Comparison of ENCODE assay signal across 8 cellular contexts in genomic region chr1:119613769-119614358, GRCh38. TPM values are rescaled to one million over a fixed set of nuclear protein-coding genes. Genes with fewer than 3 reads are reported as not detected.
DNase-seq lines count a peak whose midpoint lies in the region; ATAC-seq and TF ChIP-seq lines count a peak whose summit lies in the region.

No MANE protein-coding gene starts in this region.

- H3K27me3 Mint-ChIP-seq in activated T-helper 17 cell treated with anti-CD3 and anti-CD28 coated beads, Interleukin-2, amount 50 U/mL, for 72 hours, result peaks cover 4% of the 10 kb centered on the region
- peaks cover 15% of the 10 kb centered on the region for H3K27me3 Mint-ChIP-seq in osteocyte (ENCODE audit: unreplicated experiment)

- no peak overlapping the region for H3K27ac Mint-ChIP-seq in activated T-helper 17 cell treated with anti-CD3 and anti-CD28 coated beads, Interleukin-2, amount 50 U/mL, for 72 hours
- H3K27ac Mint-ChIP-seq in osteocyte (ENCODE audit: unreplicated experiment), result no peak overlapping the region

- peak; percentile 71 for DNase-seq in GDM1 (lab: John Stamatoyannopoulos, UW)
- peak; percentile 87 to 94 for DNase-seq in Kasumi-1 (lab: John Stamatoyannopoulos, UW)
- DNase-seq in RPMI7951 (ENCODE audit: low read depth), result peak; percentile 77
- DNase-seq in foreskin melanocyte, result peak; percentile 79
- DNase-seq in osteocyte (ENCODE audit: extremely low spot score, unreplicated experiment), result peak; percentile 94
- DNase-seq in upper lobe of right lung, result peak; percentile 81

- peak; percentile 85 for TF ChIP-seq CTCF in osteocyte (IDR thresholded peaks at IDR 0.05)
- TF ChIP-seq CTCF in upper lobe of right lung (IDR thresholded peaks at IDR 0.05), result peak; percentile 74

- no peaks in the 10 kb centered on the region for H3K9me3 ChIP-seq in upper lobe of right lung

- H3K36me3 ChIP-seq in upper lobe of right lung, result no peaks in the 10 kb centered on the region

- no peak overlapping the region for H3K27ac ChIP-seq in upper lobe of right lung

- no peaks in the 10 kb centered on the region for H3K27me3 ChIP-seq in upper lobe of right lung

- no peaks in the 10 kb centered on the region for H3K4me1 Mint-ChIP-seq in activated T-helper 17 cell treated with anti-CD3 and anti-CD28 coated beads, Interleukin-2, amount 50 U/mL, for 72 hours
- peaks cover 11% of the 10 kb centered on the region for H3K4me1 Mint-ChIP-seq in osteocyte (ENCODE audit: unreplicated experiment)

- no peaks in the 10 kb centered on the region for H3K36me3 Mint-ChIP-seq in activated T-helper 17 cell treated with anti-CD3 and anti-CD28 coated beads, Interleukin-2, amount 50 U/mL, for 72 hours (ENCODE audit: low read depth)
- H3K36me3 Mint-ChIP-seq in osteocyte (ENCODE audit: unreplicated experiment), result peaks cover 6% of the 10 kb centered on the region

- H3K4me3 ChIP-seq in upper lobe of right lung, result no peak overlapping the region

- ATAC-seq in GM21825 (IDR thresholded peaks at IDR 0.05; ENCODE audit: unreplicated experiment) (peak; percentile 83), upper lobe of right lung (peak; percentile 93)
- ATAC-seq in activated T-helper 17 cell treated with anti-CD3 and anti-CD28 coated beads, Interleukin-2, amount 50 U/mL, for 72 hours (replicated peaks), result peak; percentile 68

- no peak overlapping the region for H3K4me3 Mint-ChIP-seq in activated T-helper 17 cell treated with anti-CD3 and anti-CD28 coated beads, Interleukin-2, amount 50 U/mL, for 72 hours
- no peak overlapping the region for H3K4me3 Mint-ChIP-seq in osteocyte (ENCODE audit: unreplicated experiment)

- intact Hi-C loops in upper lobe of right lung (cut with DNase I), result loop anchor here (5.0 kb wide), 1 partner anchor 48 kb away; no protein-coding TSS in a partner anchor

- no peaks in the 10 kb centered on the region for H3K9me3 Mint-ChIP-seq in activated T-helper 17 cell treated with anti-CD3 and anti-CD28 coated beads, Interleukin-2, amount 50 U/mL, for 72 hours
- no peaks in the 10 kb centered on the region for H3K9me3 Mint-ChIP-seq in osteocyte (ENCODE audit: unreplicated experiment)

- no peaks in the 10 kb centered on the region for H3K4me1 ChIP-seq in upper lobe of right lung

RNA-seq across cellular contexts. Expression of gene ZNF697, which starts 34.2 kb away (rescaled TPM):
- 6.6 and 6.7 TPM in 2 replicates for total RNA-seq in RPMI7951 (2014; rRNA removed; shearing (Covaris generic))
- under 1 TPM in 1 of 2 donors, not detected in 1; 0.06 TPM for total RNA-seq in activated T-helper 17 cell treated with anti-CD3 and anti-CD28 coated beads, Interleukin-2, amount 50 U/mL, for 72 hours
- total RNA-seq in osteocyte (8.0 and 8.3 TPM in 2 replicates), upper lobe of right lung (11.4 TPM)
